15 cellular contexts compared by ENCODE assay signal in the genomic region with DNA sequence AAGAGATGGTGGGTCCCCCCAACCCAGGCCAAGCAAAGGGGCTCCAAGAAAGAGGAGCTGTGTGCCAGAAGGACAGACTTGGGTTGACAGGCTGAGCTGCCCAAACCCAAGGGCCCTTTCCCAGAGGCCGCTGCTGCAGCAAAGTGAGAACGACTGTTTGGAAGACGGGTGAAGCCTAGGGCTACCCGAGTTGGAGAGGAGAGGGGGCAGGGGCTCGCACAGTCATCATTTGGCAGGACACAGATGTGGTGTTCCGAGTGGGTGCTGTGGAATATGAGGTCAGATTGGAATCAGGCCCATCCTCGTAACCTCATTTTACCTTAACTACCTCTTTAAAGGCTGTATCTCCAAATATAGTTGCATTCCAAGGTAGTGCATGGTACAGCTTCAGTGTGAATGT. TPM values are rescaled to one million over a fixed set of nuclear protein-coding genes. Genes with fewer than 3 reads are reported as not detected.
"Had no signal": no experiment of that assay in that cellular context is flagged by ENCODE, and none has a peak within 500 bp of the region (broad histone marks: within the 10 kb centered on the region; RNA-seq: fewer than 3 reads in every experiment).

No MANE protein-coding gene starts in this region.

- H3K4me1 Mint-ChIP-seq: activated CD4-positive, alpha-beta T cell treated with anti-CD3 and anti-CD28 coated beads, Interleukin-2, amount 10 ng/mL, durations not matched to agents 7 days and 5 days had no signal

- ATAC-seq: esophagus mucosa had no signal

- H3K4me3 ChIP-seq: SK-N-MC had no signal

- H3K9me3 Mint-ChIP-seq: activated CD4-positive, alpha-beta T cell treated with anti-CD3 and anti-CD28 coated beads, Interleukin-2, amount 10 ng/mL, durations not matched to agents 7 days and 5 days; activated naive CD8-positive, alpha-beta T cell treated with anti-CD3 and anti-CD28 coated beads, Interleukin-2, amount 10 ng/mL, durations not matched to agents 7 days and 5 days; type B pancreatic cell had no signal

- H3K27me3 Mint-ChIP-seq: type B pancreatic cell had no signal

- H3K27ac ChIP-seq: SK-N-MC had no signal

- DNase-seq: activated CD4-positive, alpha-beta T cell treated with anti-CD3 and anti-CD28 coated beads, Interleukin-2, amount 10 ng/mL, durations not matched to agents 7 days and 5 days; activated CD8-positive, alpha-beta memory T cell treated with anti-CD3 and anti-CD28 coated beads, Interleukin-2, amount 50 U/mL, for 48 hours; activated gamma-delta T cell treated with Interleukin-2 at 50 U/mL for 16 hours; activated naive CD8-positive, alpha-beta T cell treated with anti-CD3 and anti-CD28 coated beads, Interleukin-2, amount 10 ng/mL, durations not matched to agents 7 days and 5 days; hippocampal formation; stimulated activated CD4-positive, alpha-beta T cell treated with anti-CD3 and anti-CD28 coated beads, Interleukin-15, amount 100 ng/mL, for 24 hours; stimulated activated CD4-positive, alpha-beta T cell treated with anti-CD3 and anti-CD28 coated beads, Interleukin-4, amount 100 ng/mL, for 1 hour; stimulated activated naive CD4-positive, alpha-beta T cell; substantia nigra had no signal

- H3K4me3 Mint-ChIP-seq: activated CD4-positive, alpha-beta T cell treated with anti-CD3 and anti-CD28 coated beads, Interleukin-2, amount 10 ng/mL, durations not matched to agents 7 days and 5 days; activated naive CD8-positive, alpha-beta T cell treated with anti-CD3 and anti-CD28 coated beads, Interleukin-2, amount 10 ng/mL, durations not matched to agents 7 days and 5 days; type B pancreatic cell had no signal

- H3K36me3 Mint-ChIP-seq: activated naive CD8-positive, alpha-beta T cell treated with anti-CD3 and anti-CD28 coated beads, Interleukin-2, amount 10 ng/mL, durations not matched to agents 7 days and 5 days; type B pancreatic cell had no signal

- H3K27ac Mint-ChIP-seq: activated CD4-positive, alpha-beta T cell treated with anti-CD3 and anti-CD28 coated beads, Interleukin-2, amount 10 ng/mL, durations not matched to agents 7 days and 5 days; activated naive CD8-positive, alpha-beta T cell treated with anti-CD3 and anti-CD28 coated beads, Interleukin-2, amount 10 ng/mL, durations not matched to agents 7 days and 5 days; type B pancreatic cell had no signal

RNA-seq across cellular contexts. Expression of a gene that starts 5.3 kb away (rescaled TPM):
- total RNA-seq: activated CD4-positive, alpha-beta T cell treated with anti-CD3 and anti-CD28 coated beads, Interleukin-2, amount 10 ng/mL, durations not matched to agents 7 days and 5 days; activated naive CD8-positive, alpha-beta T cell treated with anti-CD3 and anti-CD28 coated beads, Interleukin-2, amount 10 ng/mL, durations not matched to agents 7 days and 5 days; glomerular endothelial cell; pulmonary artery endothelial cell had no signal
- polyA plus RNA-seq: neural cell had no signal
